In the genomic region with DNA sequence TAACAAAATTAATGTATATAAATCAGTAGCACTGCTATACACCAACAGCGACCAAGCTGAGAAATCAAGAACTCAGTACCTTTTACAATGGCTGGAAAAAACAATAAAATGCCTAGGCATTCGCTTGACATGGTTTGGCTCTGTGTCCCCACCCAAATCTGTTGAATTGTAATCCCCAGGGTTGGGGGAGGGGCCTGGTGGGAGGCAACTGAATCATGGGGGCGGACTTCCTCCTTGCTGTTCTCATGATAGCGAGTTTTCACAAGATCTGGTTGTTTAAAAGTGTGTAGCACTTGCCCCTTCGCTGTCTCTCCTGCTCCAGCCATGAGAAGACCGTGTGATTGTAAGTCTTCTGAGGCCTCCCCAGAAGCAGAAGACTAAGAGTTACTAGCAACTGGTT, we compare ENCODE assay signal across 1 cellular context.
TF ChIP-seq lines count a peak whose summit lies in the region.

No MANE protein-coding gene starts in this region.

TF ChIP-seq in GM23338, 12 proteins besides CTCF, POLR2A, EP300 and RAD21 (continued from another document):
- TF ChIP-seq, protein P1, sequence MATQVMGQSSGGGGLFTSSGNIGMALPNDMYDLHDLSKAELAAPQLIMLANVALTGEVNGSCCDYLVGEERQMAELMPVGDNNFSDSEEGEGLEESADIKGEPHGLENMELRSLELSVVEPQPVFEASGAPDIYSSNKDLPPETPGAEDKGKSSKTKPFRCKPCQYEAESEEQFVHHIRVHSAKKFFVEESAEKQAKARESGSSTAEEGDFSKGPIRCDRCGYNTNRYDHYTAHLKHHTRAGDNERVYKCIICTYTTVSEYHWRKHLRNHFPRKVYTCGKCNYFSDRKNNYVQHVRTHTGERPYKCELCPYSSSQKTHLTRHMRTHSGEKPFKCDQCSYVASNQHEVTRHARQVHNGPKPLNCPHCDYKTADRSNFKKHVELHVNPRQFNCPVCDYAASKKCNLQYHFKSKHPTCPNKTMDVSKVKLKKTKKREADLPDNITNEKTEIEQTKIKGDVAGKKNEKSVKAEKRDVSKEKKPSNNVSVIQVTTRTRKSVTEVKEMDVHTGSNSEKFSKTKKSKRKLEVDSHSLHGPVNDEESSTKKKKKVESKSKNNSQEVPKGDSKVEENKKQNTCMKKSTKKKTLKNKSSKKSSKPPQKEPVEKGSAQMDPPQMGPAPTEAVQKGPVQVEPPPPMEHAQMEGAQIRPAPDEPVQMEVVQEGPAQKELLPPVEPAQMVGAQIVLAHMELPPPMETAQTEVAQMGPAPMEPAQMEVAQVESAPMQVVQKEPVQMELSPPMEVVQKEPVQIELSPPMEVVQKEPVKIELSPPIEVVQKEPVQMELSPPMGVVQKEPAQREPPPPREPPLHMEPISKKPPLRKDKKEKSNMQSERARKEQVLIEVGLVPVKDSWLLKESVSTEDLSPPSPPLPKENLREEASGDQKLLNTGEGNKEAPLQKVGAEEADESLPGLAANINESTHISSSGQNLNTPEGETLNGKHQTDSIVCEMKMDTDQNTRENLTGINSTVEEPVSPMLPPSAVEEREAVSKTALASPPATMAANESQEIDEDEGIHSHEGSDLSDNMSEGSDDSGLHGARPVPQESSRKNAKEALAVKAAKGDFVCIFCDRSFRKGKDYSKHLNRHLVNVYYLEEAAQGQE (IDR thresholded peaks at IDR 0.05; ENCODE audit: unreplicated experiment) = no peak
- TF ChIP-seq ZNF114 (CRISPR knock-in tag; IDR thresholded peaks at IDR 0.05) (no peak), ZNF331 (CRISPR knock-in tag; IDR thresholded peaks at IDR 0.05; ENCODE audit: low read depth) (no peak), NANOG (IDR thresholded peaks at IDR 0.05; ENCODE audit: borderline replicate concordance) (no peak), POLR2AphosphoS5 (IDR thresholded peaks at IDR 0.05; ENCODE audit: low read depth) (no peak), EZH2phosphoT487 (IDR thresholded peaks at IDR 0.05; ENCODE audit: unreplicated experiment) (no peak), JUNB (IDR thresholded peaks at IDR 0.05; ENCODE audit: unreplicated experiment) (no peak), EZH2 (IDR thresholded peaks at IDR 0.05; ENCODE audit: low read depth, unreplicated experiment) (no peak)
- TF ChIP-seq, protein P2, sequence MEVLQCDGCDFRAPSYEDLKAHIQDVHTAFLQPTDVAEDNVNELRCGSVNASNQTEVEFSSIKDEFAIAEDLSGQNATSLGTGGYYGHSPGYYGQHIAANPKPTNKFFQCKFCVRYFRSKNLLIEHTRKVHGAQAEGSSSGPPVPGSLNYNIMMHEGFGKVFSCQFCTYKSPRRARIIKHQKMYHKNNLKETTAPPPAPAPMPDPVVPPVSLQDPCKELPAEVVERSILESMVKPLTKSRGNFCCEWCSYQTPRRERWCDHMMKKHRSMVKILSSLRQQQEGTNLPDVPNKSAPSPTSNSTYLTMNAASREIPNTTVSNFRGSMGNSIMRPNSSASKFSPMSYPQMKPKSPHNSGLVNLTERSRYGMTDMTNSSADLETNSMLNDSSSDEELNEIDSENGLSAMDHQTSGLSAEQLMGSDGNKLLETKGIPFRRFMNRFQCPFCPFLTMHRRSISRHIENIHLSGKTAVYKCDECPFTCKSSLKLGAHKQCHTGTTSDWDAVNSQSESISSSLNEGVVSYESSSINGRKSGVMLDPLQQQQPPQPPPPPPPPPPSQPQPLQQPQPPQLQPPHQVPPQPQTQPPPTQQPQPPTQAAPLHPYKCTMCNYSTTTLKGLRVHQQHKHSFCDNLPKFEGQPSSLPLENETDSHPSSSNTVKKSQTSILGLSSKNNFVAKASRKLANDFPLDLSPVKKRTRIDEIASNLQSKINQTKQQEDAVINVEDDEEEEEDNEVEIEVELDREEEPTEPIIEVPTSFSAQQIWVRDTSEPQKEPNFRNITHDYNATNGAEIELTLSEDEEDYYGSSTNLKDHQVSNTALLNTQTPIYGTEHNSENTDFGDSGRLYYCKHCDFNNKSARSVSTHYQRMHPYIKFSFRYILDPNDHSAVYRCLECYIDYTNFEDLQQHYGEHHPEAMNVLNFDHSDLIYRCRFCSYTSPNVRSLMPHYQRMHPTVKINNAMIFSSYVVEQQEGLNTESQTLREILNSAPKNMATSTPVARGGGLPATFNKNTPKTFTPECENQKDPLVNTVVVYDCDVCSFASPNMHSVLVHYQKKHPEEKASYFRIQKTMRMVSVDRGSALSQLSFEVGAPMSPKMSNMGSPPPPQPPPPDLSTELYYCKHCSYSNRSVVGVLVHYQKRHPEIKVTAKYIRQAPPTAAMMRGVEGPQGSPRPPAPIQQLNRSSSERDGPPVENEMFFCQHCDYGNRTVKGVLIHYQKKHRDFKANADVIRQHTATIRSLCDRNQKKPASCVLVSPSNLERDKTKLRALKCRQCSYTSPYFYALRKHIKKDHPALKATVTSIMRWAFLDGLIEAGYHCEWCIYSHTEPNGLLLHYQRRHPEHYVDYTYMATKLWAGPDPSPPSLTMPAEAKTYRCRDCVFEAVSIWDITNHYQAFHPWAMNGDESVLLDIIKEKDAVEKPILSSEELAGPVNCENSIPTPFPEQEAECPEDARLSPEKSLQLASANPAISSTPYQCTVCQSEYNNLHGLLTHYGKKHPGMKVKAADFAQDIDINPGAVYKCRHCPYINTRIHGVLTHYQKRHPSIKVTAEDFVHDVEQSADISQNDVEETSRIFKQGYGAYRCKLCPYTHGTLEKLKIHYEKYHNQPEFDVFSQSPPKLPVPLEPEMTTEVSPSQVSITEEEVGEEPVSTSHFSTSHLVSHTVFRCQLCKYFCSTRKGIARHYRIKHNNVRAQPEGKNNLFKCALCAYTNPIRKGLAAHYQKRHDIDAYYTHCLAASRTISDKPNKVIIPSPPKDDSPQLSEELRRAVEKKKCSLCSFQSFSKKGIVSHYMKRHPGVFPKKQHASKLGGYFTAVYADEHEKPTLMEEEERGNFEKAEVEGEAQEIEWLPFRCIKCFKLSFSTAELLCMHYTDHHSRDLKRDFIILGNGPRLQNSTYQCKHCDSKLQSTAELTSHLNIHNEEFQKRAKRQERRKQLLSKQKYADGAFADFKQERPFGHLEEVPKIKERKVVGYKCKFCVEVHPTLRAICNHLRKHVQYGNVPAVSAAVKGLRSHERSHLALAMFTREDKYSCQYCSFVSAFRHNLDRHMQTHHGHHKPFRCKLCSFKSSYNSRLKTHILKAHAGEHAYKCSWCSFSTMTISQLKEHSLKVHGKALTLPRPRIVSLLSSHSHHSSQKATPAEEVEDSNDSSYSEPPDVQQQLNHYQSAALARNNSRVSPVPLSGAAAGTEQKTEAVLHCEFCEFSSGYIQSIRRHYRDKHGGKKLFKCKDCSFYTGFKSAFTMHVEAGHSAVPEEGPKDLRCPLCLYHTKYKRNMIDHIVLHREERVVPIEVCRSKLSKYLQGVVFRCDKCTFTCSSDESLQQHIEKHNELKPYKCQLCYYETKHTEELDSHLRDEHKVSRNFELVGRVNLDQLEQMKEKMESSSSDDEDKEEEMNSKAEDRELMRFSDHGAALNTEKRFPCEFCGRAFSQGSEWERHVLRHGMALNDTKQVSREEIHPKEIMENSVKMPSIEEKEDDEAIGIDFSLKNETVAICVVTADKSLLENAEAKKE (CRISPR knock-in tag; IDR thresholded peaks at IDR 0.05) = no peak
